Comparison of ENCODE assay signal across 2 cellular contexts in the genomic region with DNA sequence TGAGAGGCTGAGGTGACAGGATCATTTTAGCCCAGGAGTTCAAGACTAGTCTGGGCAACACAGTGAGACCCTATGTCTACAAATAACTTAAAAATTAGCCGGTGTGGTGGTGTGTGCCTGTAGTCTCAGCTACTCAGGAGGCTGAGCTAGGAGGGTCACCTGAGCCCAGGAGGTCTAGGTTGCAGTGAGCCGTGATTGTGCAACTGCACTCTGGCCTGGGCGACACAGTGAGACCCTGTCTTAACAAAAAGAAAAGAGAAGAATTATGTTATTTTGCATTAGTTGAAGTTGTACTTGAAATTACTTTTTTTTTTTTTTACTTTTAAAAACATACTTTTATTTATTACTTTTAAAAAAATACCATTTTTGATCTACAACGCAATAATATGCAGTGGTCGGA.
TF ChIP-seq lines count a peak whose summit lies in the region.

No MANE protein-coding gene starts in this region.

TF ChIP-seq in GM23338, 12 proteins besides CTCF, POLR2A, EP300 and RAD21 (continues in another document):
- TF ChIP-seq NANOG (IDR thresholded peaks at IDR 0.05; ENCODE audit: borderline replicate concordance) (no peak), STAT1 (IDR thresholded peaks at IDR 0.05; ENCODE audit: unreplicated experiment) (no peak), EZH2 (IDR thresholded peaks at IDR 0.05; ENCODE audit: low read depth, unreplicated experiment) (no peak), POLR2AphosphoS5 (IDR thresholded peaks at IDR 0.05; ENCODE audit: low read depth) (no peak), CREB1 (CRISPR knock-in tag; IDR thresholded peaks at IDR 0.05; ENCODE audit: low read depth) (no peak), ZNF114 (CRISPR knock-in tag; IDR thresholded peaks at IDR 0.05) (no peak), REST (IDR thresholded peaks at IDR 0.05; ENCODE audit: unreplicated experiment) (no peak), ZNF331 (CRISPR knock-in tag; IDR thresholded peaks at IDR 0.05; ENCODE audit: low read depth) (no peak), ZNF462 (CRISPR knock-in tag; IDR thresholded peaks at IDR 0.05) (no peak), EZH2phosphoT487 (IDR thresholded peaks at IDR 0.05; ENCODE audit: unreplicated experiment) (no peak)

TF ChIP-seq in H1, 55 proteins besides CTCF, POLR2A, EP300 and RAD21:
- TF ChIP-seq BRCA1 (IDR thresholded peaks at IDR 0.05; ENCODE audit: low read depth, low read length): no peak
- TF ChIP-seq JUND (IDR thresholded peaks at IDR 0.05; ENCODE audit: low read length): no peak
- no peak for TF ChIP-seq ZNF274 (IDR thresholded peaks at IDR 0.05; ENCODE audit: borderline replicate concordance, extremely low read depth, low read length)
- TF ChIP-seq ATF2 (IDR thresholded peaks at IDR 0.05; ENCODE audit: low read length): no peak
- 0 out of 2 replicates have a peak, but pooled peaks have one; percentile 27 for TF ChIP-seq CEBPB (IDR thresholded peaks at IDR 0.05; ENCODE audit: low read depth, low read length)
- no peak for TF ChIP-seq HDAC6 (IDR thresholded peaks at IDR 0.05; ENCODE audit: low read depth, low read length)
- TF ChIP-seq RNF2 (IDR thresholded peaks at IDR 0.05; ENCODE audit: borderline replicate concordance, low read depth, low read length, missing control alignments, poor library complexity, severe bottlenecking): no peak
